1 cellular context compared by ENCODE assay signal in genomic region chr17:81221842-81222619, GRCh38.
TF ChIP-seq lines count a peak whose summit lies in the region.

No MANE protein-coding gene starts in this region.

TF ChIP-seq in liver, 16 proteins besides CTCF, POLR2A, EP300 and RAD21 (continued from another document):
- TF ChIP-seq RXRA (IDR thresholded peaks at IDR 0.05) (no peak), MAX (IDR thresholded peaks at IDR 0.05) (no peak), JUND (IDR thresholded peaks at IDR 0.05) (no peak), EGR1 (IDR thresholded peaks at IDR 0.05; ENCODE audit: low read depth in 2 of 2) (no peak), NR2F2 (IDR thresholded peaks at IDR 0.05) (no peak), HNF4A (conservative IDR thresholded peaks at IDR 0.05) (no peak), GABPA (IDR thresholded peaks at IDR 0.05 in 1 of 2, conservative IDR thresholded peaks at IDR 0.05 in 1 of 2) (no peak)
